In genomic region chr1:26145041-26145959, GRCh38 we compare ENCODE assay signal across 8 cellular contexts. TPM values are rescaled to one million over a fixed set of nuclear protein-coding genes. Genes with fewer than 3 reads are reported as not detected.
DNase-seq lines count a peak whose midpoint lies in the region; ATAC-seq and TF ChIP-seq lines count a peak whose summit lies in the region.

No MANE protein-coding gene starts in this region.

- H3K4me3 ChIP-seq in BLaER1 (no peak overlapping the region), HFF-Myc (replicated peaks; ENCODE audit: low read depth, low read length) (no peak overlapping the region)

- H3K4me1 ChIP-seq in BLaER1: 0 out of 2 replicates have a peak, but pooled peaks cover 9% of the 10 kb centered on the region

- no peaks in the 10 kb centered on the region for H3K27me3 ChIP-seq in BLaER1

- DNase-seq in HFF-Myc (ENCODE audit: extremely low read depth, low read depth): no peak
- DNase-seq in NCI-H460 (ENCODE audit: extremely low read depth, low read depth): peak; percentile 74
- DNase-seq in activated CD4-positive, alpha-beta T cell treated with anti-CD3 and anti-CD28 coated beads for 1 hour: peak; percentile 62
- peak; percentile 78 for DNase-seq in cerebellum (ENCODE audit: low spot score)
- peak; percentile 77 for DNase-seq in left lobe of liver (ENCODE audit: low spot score)
- DNase-seq in stimulated activated CD4-positive, alpha-beta T cell treated with anti-CD3 and anti-CD28 coated beads, Interleukin-4, amount 100 ng/mL, for 1 hour: peak; percentile 64

- ATAC-seq in left lobe of liver (peak; percentile 100), GM18858 (IDR thresholded peaks at IDR 0.05; ENCODE audit: unreplicated experiment) (no peak)

- no peaks in the 10 kb centered on the region for H3K9me3 ChIP-seq in BLaER1

- H3K27ac ChIP-seq in BLaER1: no peak overlapping the region

- no peaks in the 10 kb centered on the region for H3K36me3 ChIP-seq in BLaER1

- no peak overlapping the region for H3K9ac ChIP-seq in BLaER1

- TF ChIP-seq CTCF in HFF-Myc (IDR thresholded peaks at IDR 0.05; ENCODE audit: low read depth, low read length, missing control alignments): peak; percentile 74

- no peaks in the 10 kb centered on the region for H4K20me1 ChIP-seq in BLaER1

- peak overlapping the region; percentile 21; the same call in 1 of the 2 replicates for H3K4me2 ChIP-seq in BLaER1

RNA-seq across cellular contexts. Expression of gene FAM110D, which starts 13.6 kb away (rescaled TPM):
- total RNA-seq in NCI-H460 (2014; rRNA removed; shearing (Covaris generic)): not detected in 2 replicates
- 0.58 TPM in 1 of 2 replicates, not detected in the other for polyA plus RNA-seq in NCI-H460 (2014; cell fraction: nucleus; rRNA removed)
- total RNA-seq in cerebellum: 0.64 TPM
- 0.28 TPM for total RNA-seq in left lobe of liver

RNA-seq across cellular contexts. Expression of gene C1orf232, which starts 23.5 kb away (rescaled TPM):
- total RNA-seq in NCI-H460 (2014; rRNA removed; shearing (Covaris generic)): not detected in 2 replicates
- not detected in 2 replicates for polyA plus RNA-seq in NCI-H460 (2014; cell fraction: nucleus; rRNA removed)
- total RNA-seq in cerebellum: not detected
- total RNA-seq in left lobe of liver: not detected

RNA-seq across cellular contexts. Expression of gene ZNF593, which starts 24.4 kb away (rescaled TPM):
- 39.1 and 50.8 TPM in 2 replicates for total RNA-seq in NCI-H460 (2014; rRNA removed; shearing (Covaris generic))
- polyA plus RNA-seq in NCI-H460 (2014; cell fraction: nucleus; rRNA removed): 14.9 and 33.2 TPM in 2 replicates
- total RNA-seq in cerebellum: 11.6 TPM
- total RNA-seq in left lobe of liver: 23.7 TPM

RNA-seq across cellular contexts. Expression of gene ZNF593OS, which starts 26.3 kb away (rescaled TPM):
- total RNA-seq in NCI-H460 (2014; rRNA removed; shearing (Covaris generic)): not detected in 2 replicates
- not detected in 2 replicates for polyA plus RNA-seq in NCI-H460 (2014; cell fraction: nucleus; rRNA removed)
- 1.5 TPM for total RNA-seq in cerebellum
- total RNA-seq in left lobe of liver: not detected

RNA-seq across cellular contexts. Expression of gene CNKSR1, which starts 32.0 kb away (rescaled TPM):
- total RNA-seq in NCI-H460 (2014; rRNA removed; shearing (Covaris generic)): 0.52 and 0.92 TPM in 2 replicates
- polyA plus RNA-seq in NCI-H460 (2014; cell fraction: nucleus; rRNA removed): 0.54 and 3.0 TPM in 2 replicates
- 4.1 TPM for total RNA-seq in cerebellum
- total RNA-seq in left lobe of liver: 0.63 TPM
